19 cellular contexts compared by ENCODE assay signal in the genomic region with DNA sequence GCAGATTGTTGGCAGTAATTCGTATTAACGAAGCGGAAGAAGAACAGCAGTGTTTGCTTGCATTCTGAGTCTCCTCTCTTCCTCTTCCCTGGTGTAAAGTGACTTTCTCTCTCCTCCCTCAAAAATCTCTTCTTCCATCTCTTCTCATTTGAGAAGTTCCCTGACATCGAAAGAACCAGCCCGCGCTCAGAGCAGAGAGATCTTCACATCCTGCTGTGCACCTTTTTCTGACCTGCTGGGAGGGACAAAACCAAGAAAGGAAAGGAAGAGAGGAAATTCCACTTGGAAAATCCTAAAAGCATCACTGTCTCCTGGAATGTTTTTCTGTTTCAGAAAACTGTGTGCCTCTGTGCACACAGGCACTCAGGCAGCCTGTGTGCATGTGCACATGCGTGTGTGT. TPM values are rescaled to one million over a fixed set of nuclear protein-coding genes. Genes with fewer than 3 reads are reported as not detected.
DNase-seq lines count a peak whose midpoint lies in the region; ATAC-seq and TF ChIP-seq lines count a peak whose summit lies in the region.
"Had no signal": no experiment of that assay in that cellular context is flagged by ENCODE, and none has a peak within 500 bp of the region (broad histone marks: within the 10 kb centered on the region; RNA-seq: fewer than 3 reads in every experiment).

No MANE protein-coding gene starts in this region.

- no TSS peak for BruUV-seq in MCF 10A (replicated peaks; lab: Mats Ljungman, UMichigan)

- no peaks in the 10 kb centered on the region for H3K79me2 ChIP-seq in parathyroid adenoma

- H2AFZ ChIP-seq in parathyroid adenoma: peak overlapping the region; percentile 38

- H3K27me3 ChIP-seq in parathyroid adenoma (ENCODE audit: control insufficient read depth, insufficient read depth, low read length): no peaks in the 10 kb centered on the region
- H3K27me3 ChIP-seq: cardiac muscle cell had no signal

- H3K36me3 Mint-ChIP-seq in glutamatergic neuron (ENCODE audit: unreplicated experiment) (peaks cover 12% of the 10 kb centered on the region), MCF 10A (ENCODE audit: insufficient read depth, unreplicated experiment) (no peaks in the 10 kb centered on the region)

- H3K27ac ChIP-seq in SK-N-MC (peak overlapping the region; percentile 94), parathyroid adenoma (no peak overlapping the region)
- H3K27ac ChIP-seq: cardiac muscle cell had no signal

- peak overlapping the region; percentile 68 for H3K27ac Mint-ChIP-seq in glutamatergic neuron (ENCODE audit: unreplicated experiment)
- no peak overlapping the region for H3K27ac Mint-ChIP-seq in MCF 10A (ENCODE audit: low read depth, unreplicated experiment)
- H3K27ac Mint-ChIP-seq: activated naive CD8-positive, alpha-beta T cell; CD4-positive, alpha-beta T cell had no signal

- peaks cover 6% of the 10 kb centered on the region for H3K4me1 Mint-ChIP-seq in glutamatergic neuron (ENCODE audit: low read depth, unreplicated experiment)
- H3K4me1 Mint-ChIP-seq in MCF 10A (ENCODE audit: insufficient read depth, unreplicated experiment): no peaks in the 10 kb centered on the region

- peaks cover 3% of the 10 kb centered on the region for H3K9me3 Mint-ChIP-seq in glutamatergic neuron (ENCODE audit: unreplicated experiment)
- H3K9me3 Mint-ChIP-seq in MCF 10A (ENCODE audit: unreplicated experiment): peaks cover 11% of the 10 kb centered on the region
- H3K9me3 Mint-ChIP-seq: CD4-positive, alpha-beta T cell had no signal

- H3K36me3 ChIP-seq in SK-N-MC (ENCODE audit: insufficient read depth, low read length) (no peaks in the 10 kb centered on the region), parathyroid adenoma (ENCODE audit: control insufficient read depth, insufficient read depth, low read length) (no peaks in the 10 kb centered on the region)
- H3K36me3 ChIP-seq: cardiac muscle cell had no signal

- no peaks in the 10 kb centered on the region for H3K4me1 ChIP-seq in parathyroid adenoma

- POLR2A ChIA-PET in MCF 10A (lab: Yijun Ruan, JAX): no interaction called here

- H3K4me2 ChIP-seq in parathyroid adenoma (ENCODE audit: low read length): no peak overlapping the region

- DNase-seq in NCI-H1417 (lab: John Stamatoyannopoulos, UW): peak in 2 of 3 experiments; percentile 40 to 64
- DNase-seq in NCI-H1417 treated with DMSO at 0.1 percent for 48 hours (lab: John Stamatoyannopoulos, UW): no peak
- no peak for DNase-seq in SK-N-MC (ENCODE audit: low read depth, low spot score)
- DNase-seq in glutamatergic neuron: no peak
- DNase-seq in MCF 10A (ENCODE audit: unreplicated experiment): no peak
- DNase-seq in NCI-H1105 (lab: John Stamatoyannopoulos, UW): no peak
- DNase-seq: activated CD4-positive, alpha-beta T cell treated with anti-CD3 and anti-CD28 coated beads for 48 hours; activated T-cell treated with anti-CD3 and anti-CD28 coated beads, Interleukin-2, amount 50 U/mL, for 1 hour; CD4-positive, alpha-beta T cell; EL; Karpas-422; left cardiac atrium; NCI-H2029 treated with DMSO at 0.1 percent for 48 hours; SIG-M5 had no signal

- no peaks in the 10 kb centered on the region for H3K27me3 Mint-ChIP-seq in glutamatergic neuron (ENCODE audit: unreplicated experiment)
- no peaks in the 10 kb centered on the region for H3K27me3 Mint-ChIP-seq in MCF 10A (ENCODE audit: insufficient read depth, unreplicated experiment)
- H3K27me3 Mint-ChIP-seq: CD4-positive, alpha-beta T cell had no signal

- H3K4me3 ChIP-seq in SK-N-MC (peak overlapping the region; percentile 67), parathyroid adenoma (ENCODE audit: low read depth, low read length) (no peak overlapping the region)
- H3K4me3 ChIP-seq: cardiac muscle cell, GM12878 had no signal

- CTCF ChIA-PET in MCF 10A (lab: Yijun Ruan, JAX): no interaction called here

- H3K4me3 Mint-ChIP-seq in glutamatergic neuron (ENCODE audit: unreplicated experiment) (no peak overlapping the region), MCF 10A (ENCODE audit: unreplicated experiment) (no peak overlapping the region)
- H3K4me3 Mint-ChIP-seq: activated naive CD8-positive, alpha-beta T cell; CD4-positive, alpha-beta T cell had no signal

- ATAC-seq in GM21619 (IDR thresholded peaks at IDR 0.05; ENCODE audit: unreplicated experiment): no peak
- ATAC-seq: GM12878 had no signal

- H3K9ac ChIP-seq in SK-N-MC (ENCODE audit: insufficient read length): peak overlapping the region; percentile 67
- no peak overlapping the region for H3K9ac ChIP-seq in parathyroid adenoma

- intact Hi-C loops in MCF 10A (cut with micrococcal nuclease): no loop called here

- H3K9me3 ChIP-seq in SK-N-MC (ENCODE audit: low read depth, low read length): no peaks in the 10 kb centered on the region
- no peaks in the 10 kb centered on the region for H3K9me3 ChIP-seq in parathyroid adenoma (ENCODE audit: control insufficient read depth, low read length)

- TF ChIP-seq CTCF in glutamatergic neuron (IDR thresholded peaks at IDR 0.05; ENCODE audit: partially characterized antibody, unreplicated experiment): no peak
- no peak for TF ChIP-seq CTCF in parathyroid adenoma (IDR thresholded peaks at IDR 0.05)
- no peak for TF ChIP-seq CTCF in MCF 10A (IDR thresholded peaks at IDR 0.05; ENCODE audit: unreplicated experiment)

RNA-seq across cellular contexts. Expression of gene TNFAIP6, which starts 18.2 kb away (rescaled TPM):
- total RNA-seq in glutamatergic neuron (ENCODE audit: unreplicated experiment) (not detected), MCF 10A (2022) (1.8 and 3.7 TPM in 2 replicates)
- total RNA-seq: cardiac muscle cell; CD4-positive, alpha-beta T cell had no signal

RNA-seq across cellular contexts. Expression of gene NMI, which starts 49.7 kb away (rescaled TPM):
- total RNA-seq in glutamatergic neuron (ENCODE audit: unreplicated experiment): 0.34 TPM
- total RNA-seq in MCF 10A (2022): 10.8 and 11.7 TPM in 2 replicates

Comparison
In these comparisons a context has a peak if more than half of its experiments do, and no peak if none do; other contexts are left out.
1. DNase-seq: peak in NCI-H1417 (2 of 3); none in NCI-H1417 treated with DMSO at 0.1 percent for 48 hours (single experiment), SK-N-MC (single experiment), glutamatergic neuron (single experiment), MCF 10A (single experiment) and NCI-H1105 (single experiment).